ENCODE assay signal across 23 cellular contexts in genomic region chr16:49868164-49868668, GRCh38. TPM values are rescaled to one million over a fixed set of nuclear protein-coding genes. Genes with fewer than 3 reads are reported as not detected.
"Had no signal": no experiment of that assay in that cellular context is flagged by ENCODE, and none has a peak within 500 bp of the region (broad histone marks: within the 10 kb centered on the region; RNA-seq: fewer than 3 reads in every experiment).

No MANE protein-coding gene starts in this region.

- H3K4me3 ChIP-seq: dorsolateral prefrontal cortex, gastrocnemius medialis, lower lobe of right lung, right atrium auricular region, smooth muscle cell, testis, tibial artery had no signal

- H3K4me2 ChIP-seq: smooth muscle cell had no signal

- H3K27ac ChIP-seq: epithelial cell of prostate, gastrocnemius medialis, lower lobe of right lung, parathyroid adenoma, right atrium auricular region, testis, tibial artery had no signal

- H3K36me3 Mint-ChIP-seq: natural killer cell; stimulated activated memory B cell treated with anti-CD40 and anti-IgM and Interleukin-4, amounts not matched to agents 10 μg/mL and 1 μg/mL and 100 μg/mL, for 72 hours; type B pancreatic cell had no signal

- H3K9me3 Mint-ChIP-seq: natural killer cell; stimulated activated memory B cell treated with anti-CD40 and anti-IgM and Interleukin-4, amounts not matched to agents 10 μg/mL and 1 μg/mL and 100 μg/mL, for 72 hours; type B pancreatic cell had no signal

- H3K4me3 Mint-ChIP-seq: natural killer cell; stimulated activated memory B cell treated with anti-CD40 and anti-IgM and Interleukin-4, amounts not matched to agents 10 μg/mL and 1 μg/mL and 100 μg/mL, for 72 hours; type B pancreatic cell had no signal

- H3K4me1 Mint-ChIP-seq: natural killer cell; stimulated activated memory B cell treated with anti-CD40 and anti-IgM and Interleukin-4, amounts not matched to agents 10 μg/mL and 1 μg/mL and 100 μg/mL, for 72 hours had no signal

- H3K27me3 Mint-ChIP-seq: stimulated activated memory B cell treated with anti-CD40 and anti-IgM and Interleukin-4, amounts not matched to agents 10 μg/mL and 1 μg/mL and 100 μg/mL, for 72 hours; type B pancreatic cell had no signal

- H3K9me3 ChIP-seq: gastrocnemius medialis, lower lobe of right lung, right atrium auricular region, testis, tibial artery had no signal

- H3K79me2 ChIP-seq: parathyroid adenoma had no signal

- H2AFZ ChIP-seq: parathyroid adenoma had no signal

- H3K27ac Mint-ChIP-seq: natural killer cell; progenitor cell of endocrine pancreas; stimulated activated memory B cell treated with anti-CD40 and anti-IgM and Interleukin-4, amounts not matched to agents 10 μg/mL and 1 μg/mL and 100 μg/mL, for 72 hours; type B pancreatic cell had no signal

- H3K4me1 ChIP-seq: gastrocnemius medialis, lower lobe of right lung, parathyroid adenoma, right atrium auricular region, tibial artery had no signal

- ATAC-seq: esophagus mucosa; gastrocnemius medialis; left ventricle myocardium superior; natural killer cell; sciatic nerve; stimulated activated memory B cell treated with anti-CD40 and anti-IgM and Interleukin-4, amounts not matched to agents 10 μg/mL and 1 μg/mL and 100 μg/mL, for 72 hours; stimulated activated naive CD8-positive, alpha-beta T cell treated with anti-CD3 and anti-CD28 coated beads, Interleukin-15, Interleukin-2, amounts not matched to agents 100 U/mL and 50 U/mL, for 24 hours had no signal

- H3K27me3 ChIP-seq: dorsolateral prefrontal cortex, gastrocnemius medialis, right atrium auricular region, testis, tibial artery had no signal

- DNase-seq: dorsolateral prefrontal cortex; effector CD4-positive, alpha-beta T cell; foreskin fibroblast; gastrocnemius medialis; head of caudate nucleus; left ventricle myocardium superior; lower lobe of right lung; natural killer cell; stimulated activated CD4-positive, alpha-beta T cell treated with anti-CD3 and anti-CD28 coated beads, Interleukin-2, amount 100 ng/mL, for 24 hours; stimulated activated CD4-positive, alpha-beta T cell treated with anti-CD3 and anti-CD28 coated beads, Interleukin-4, amount 100 ng/mL, for 4 hours; stimulated activated naive CD8-positive, alpha-beta T cell treated with anti-CD3 and anti-CD28 coated beads, Interleukin-15, Interleukin-2, amounts not matched to agents 100 U/mL and 50 U/mL, for 24 hours; substantia nigra; testis; tibial artery had no signal

- H3K36me3 ChIP-seq: gastrocnemius medialis, lower lobe of right lung, right atrium auricular region, tibial artery had no signal

- H3K9ac ChIP-seq: parathyroid adenoma had no signal

RNA-seq across cellular contexts. Expression of gene ZNF423, which starts 12.3 kb away (rescaled TPM):
- total RNA-seq: natural killer cell had no signal
